In the genomic region with DNA sequence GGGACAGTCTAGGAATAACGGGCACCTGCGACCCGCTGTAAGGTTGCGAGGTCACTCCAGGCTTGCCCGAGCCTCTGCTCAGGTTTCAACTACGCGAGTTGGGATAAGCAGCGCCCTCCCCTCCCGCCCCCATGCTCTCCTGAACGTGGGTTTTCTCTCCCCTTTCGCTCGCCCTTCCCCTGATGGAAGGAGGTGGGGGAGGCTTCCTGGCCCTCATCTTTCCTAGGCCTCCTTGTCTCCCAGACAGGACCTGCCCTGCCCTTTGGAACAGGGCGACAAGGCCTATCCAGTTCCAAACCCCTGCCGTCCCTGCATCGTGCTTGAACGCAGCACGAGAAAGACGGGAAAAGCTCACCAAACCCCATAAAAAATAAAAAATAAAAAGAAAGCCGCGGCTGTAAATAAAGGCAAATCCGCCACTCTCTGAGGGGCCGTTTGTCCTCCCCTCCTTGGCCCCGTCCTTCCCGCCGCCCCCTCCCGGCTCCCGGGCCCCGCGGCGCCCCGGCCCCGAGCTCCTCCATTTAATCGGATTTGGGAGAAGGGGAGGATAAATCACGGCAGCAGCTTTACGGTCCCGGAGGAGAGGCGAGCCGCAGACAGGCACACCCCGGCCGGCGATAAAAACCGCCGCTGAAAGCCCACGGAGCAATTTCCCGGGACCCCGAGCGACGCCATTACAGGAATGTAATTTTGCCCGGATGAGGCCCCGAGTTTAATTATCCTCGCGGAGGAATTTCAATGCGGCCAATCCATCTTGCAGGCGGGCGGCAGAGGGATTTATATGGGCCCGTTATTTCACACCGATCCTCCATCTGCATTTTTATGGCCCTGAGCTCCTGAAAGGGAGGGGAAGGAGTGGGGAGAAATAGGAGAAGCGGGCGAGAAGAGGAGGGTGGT, we compare ENCODE assay signal across 8 cellular contexts. TPM values are rescaled to one million over a fixed set of nuclear protein-coding genes. Genes with fewer than 3 reads are reported as not detected.
DNase-seq lines count a peak whose midpoint lies in the region; ATAC-seq lines count a peak whose summit lies in the region.

No MANE protein-coding gene starts in this region.

- ATAC-seq in central memory CD8-positive, alpha-beta T cell (replicated peaks; ENCODE audit: extremely low read depth, poor library complexity, severe bottlenecking): no peak
- no peak for ATAC-seq in HG02610 (IDR thresholded peaks at IDR 0.05; ENCODE audit: unreplicated experiment)
- no peak for ATAC-seq in HG02763 (IDR thresholded peaks at IDR 0.05; ENCODE audit: unreplicated experiment)

- H3K27ac ChIP-seq in GM23248 (peak overlapping the region; percentile 82), skeletal muscle tissue (ENCODE audit: low read depth, low read length) (peak overlapping the region; percentile 94)

- H3K9me2 ChIP-seq in GM23248 (ENCODE audit: insufficient read depth): no peaks in the 10 kb centered on the region

- H3K4me3 ChIP-seq in GM23248: peak overlapping the region; percentile 65
- H3K4me3 ChIP-seq in skeletal muscle tissue (ENCODE audit: low read length in 3 of 3): peak overlapping the region; percentile 69 to 89 (median 86)

- DNase-seq in GM23248: peak; percentile 66
- DNase-seq in SK-N-DZ (ENCODE audit: low spot score): peak; percentile 74
- no peak for DNase-seq in central memory CD8-positive, alpha-beta T cell (ENCODE audit: low spot score in 2 of 2)
- DNase-seq in iris pigment epithelial cell (ENCODE audit: low read depth): peak; percentile 60
- no peak for DNase-seq in DMS153 (lab: John Stamatoyannopoulos, UW)

- no peak overlapping the region for H3K27ac Mint-ChIP-seq in central memory CD8-positive, alpha-beta T cell (ENCODE audit: low read depth)

- no peaks in the 10 kb centered on the region for H4K20me1 ChIP-seq in GM23248 (ENCODE audit: insufficient read depth)

- H3K9ac ChIP-seq in GM23248 (peak overlapping the region; percentile 88), skeletal muscle tissue (ENCODE audit: low read depth in 1 of 3, low read length in 3 of 3) (peak overlapping the region; percentile 86 to 92 (median 87))

- H3K4me3 Mint-ChIP-seq in central memory CD8-positive, alpha-beta T cell: peak overlapping the region; percentile 87

- H3K27me3 Mint-ChIP-seq in central memory CD8-positive, alpha-beta T cell: peaks cover 22% of the 10 kb centered on the region

- peak overlapping the region; percentile 97 for H2AFZ ChIP-seq in GM23248

- peaks cover 38% of the 10 kb centered on the region for H3K79me2 ChIP-seq in GM23248 (ENCODE audit: insufficient read depth)

- no peaks in the 10 kb centered on the region; the same call in 1 of the 2 replicates for H3F3A ChIP-seq in GM23248 (ENCODE audit: insufficient read depth)

- H3K9me3 Mint-ChIP-seq in central memory CD8-positive, alpha-beta T cell: no peaks in the 10 kb centered on the region

- in situ Hi-C loops in GM23248 (cut with MboI): loop anchor here (5.0 kb wide), 1 partner anchor 135 kb away; no protein-coding TSS in a partner anchor

- H3K9me3 ChIP-seq in GM23248 (ENCODE audit: low read depth) (no peaks in the 10 kb centered on the region), skeletal muscle tissue (ENCODE audit: control insufficient read depth in 3 of 3, low read length in 3 of 3) (no peaks in the 10 kb centered on the region)

- peaks cover 21% of the 10 kb centered on the region for H3K4me1 Mint-ChIP-seq in central memory CD8-positive, alpha-beta T cell

- 2% methylated on average over 55 to 59 of the region's 59 CpGs for WGBS in GM23248 (ENCODE audit: low coverage in 1 of 2, low lambda C conversion rate in 2 of 2, missing lambda C conversion rate in 2 of 2), 2 experiments

- peaks cover 15% of the 10 kb centered on the region; the same call in 1 of the 2 replicates for H3K36me3 ChIP-seq in GM23248 (ENCODE audit: low read depth)
- H3K36me3 ChIP-seq in skeletal muscle tissue (ENCODE audit: control insufficient read depth in 3 of 3, insufficient read depth in 3 of 3, low read length in 3 of 3): peaks cover 7 to 9% (median 7%) of the 10 kb centered on the region in 3 donors

- H3K4me2 ChIP-seq in GM23248 (ENCODE audit: unreplicated experiment): peak overlapping the region; percentile 61

- peaks cover 13% of the 10 kb centered on the region for H3K36me3 Mint-ChIP-seq in central memory CD8-positive, alpha-beta T cell (ENCODE audit: insufficient read depth)

- no peaks in the 10 kb centered on the region for H3K27me3 ChIP-seq in GM23248 (replicated peaks; ENCODE audit: insufficient read depth)
- no peaks in the 10 kb centered on the region for H3K27me3 ChIP-seq in skeletal muscle tissue (ENCODE audit: control insufficient read depth in 3 of 3, insufficient read depth in 3 of 3, low read length in 3 of 3)

- H3K4me1 ChIP-seq in GM23248 (ENCODE audit: insufficient read depth) (peaks cover 28% of the 10 kb centered on the region), skeletal muscle tissue (ENCODE audit: control insufficient read depth in 3 of 3, insufficient read depth in 3 of 3, low read length in 3 of 3) (peaks cover 25 to 42% (median 34%) of the 10 kb centered on the region in 3 donors)

RNA-seq across cellular contexts. Expression of a gene that starts 1.1 kb away (rescaled TPM):
- 191 and 257 TPM in 2 replicates for total RNA-seq in GM23248 (2014; rRNA removed; shearing (Covaris generic))
- polyA plus RNA-seq in GM23248 (2016; fragmentation: Nextera tagmentation; extraction: Ambion mirVana): 266 TPM in 2 replicates
- 1,037 and 1,180 TPM in 2 replicates for polyA plus RNA-seq in SK-N-DZ (2014; cell fraction: cytosol; rRNA removed)
- 519 and 626 TPM in 2 replicates for polyA plus RNA-seq in SK-N-DZ (2014; cell fraction: nucleus; rRNA removed)
- 253 TPM for total RNA-seq in skeletal muscle tissue

RNA-seq across cellular contexts. Expression of a gene that starts 50.3 kb away (rescaled TPM):
- total RNA-seq in GM23248 (2014; rRNA removed; shearing (Covaris generic)): 206 and 243 TPM in 2 replicates
- polyA plus RNA-seq in GM23248 (2016; fragmentation: Nextera tagmentation; extraction: Ambion mirVana): 149 and 155 TPM in 2 replicates
- polyA plus RNA-seq in SK-N-DZ (2014; cell fraction: cytosol; rRNA removed): 51.8 and 62.2 TPM in 2 replicates
- polyA plus RNA-seq in SK-N-DZ (2014; cell fraction: nucleus; rRNA removed): 236 and 252 TPM in 2 replicates
- 49.1 TPM for total RNA-seq in skeletal muscle tissue

RNA-seq across cellular contexts. Expression of a gene that starts 50.8 kb away (rescaled TPM):
- 10.5 and 12.8 TPM in 2 replicates for total RNA-seq in GM23248 (2014; rRNA removed; shearing (Covaris generic))
- polyA plus RNA-seq in GM23248 (2016; fragmentation: Nextera tagmentation; extraction: Ambion mirVana): 21.5 and 24.3 TPM in 2 replicates
- polyA plus RNA-seq in SK-N-DZ (2014; cell fraction: cytosol; rRNA removed): 6.7 and 8.9 TPM in 2 replicates
- polyA plus RNA-seq in SK-N-DZ (2014; cell fraction: nucleus; rRNA removed): 10.4 and 11.9 TPM in 2 replicates
- total RNA-seq in skeletal muscle tissue: 26.6 TPM

Comparison
In these comparisons a context has a peak if more than half of its experiments do, and no peak if none do; other contexts are left out.
1. DNase-seq: peak in GM23248 (single experiment), SK-N-DZ (single experiment) and iris pigment epithelial cell (single experiment); none in central memory CD8-positive, alpha-beta T cell (0 of 2) and DMS153 (single experiment).